1 cellular context compared by ENCODE assay signal in the genomic region with DNA sequence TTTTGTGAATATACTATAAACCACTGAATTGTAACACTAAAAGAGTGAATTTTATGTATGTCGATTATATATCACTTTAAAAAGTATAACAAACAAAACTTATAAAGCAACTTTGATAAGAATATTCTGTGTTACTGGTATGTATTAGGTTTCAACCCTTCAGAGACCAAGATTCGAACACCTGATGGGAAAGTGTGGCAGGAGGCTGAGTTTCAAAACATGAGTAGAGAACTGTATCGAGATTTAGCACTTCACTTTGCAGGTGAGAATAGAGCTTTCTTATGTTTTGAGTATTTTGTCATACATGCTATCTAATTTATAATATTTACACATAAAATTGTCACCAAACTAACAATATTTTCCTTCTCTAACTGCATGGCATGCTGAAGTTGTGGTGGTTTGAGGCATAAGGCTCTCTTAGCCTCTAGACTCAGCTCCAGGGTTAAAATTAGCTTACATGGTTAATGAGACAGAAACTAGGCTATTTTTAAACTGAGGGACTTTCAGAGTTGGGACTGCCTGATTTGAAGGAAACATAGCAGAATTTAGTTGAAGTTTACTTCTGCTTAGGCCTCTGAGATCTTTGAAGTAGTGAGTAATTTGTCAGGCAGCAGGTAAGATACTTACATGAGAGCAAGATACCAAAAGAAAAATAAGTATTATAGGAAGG.
TF ChIP-seq lines count a peak whose summit lies in the region.

No MANE protein-coding gene starts in this region.

TF ChIP-seq in GM12878, 131 proteins besides CTCF, POLR2A, EP300 and RAD21 (continued from another document and continues in another):
- TF ChIP-seq, protein P1, sequence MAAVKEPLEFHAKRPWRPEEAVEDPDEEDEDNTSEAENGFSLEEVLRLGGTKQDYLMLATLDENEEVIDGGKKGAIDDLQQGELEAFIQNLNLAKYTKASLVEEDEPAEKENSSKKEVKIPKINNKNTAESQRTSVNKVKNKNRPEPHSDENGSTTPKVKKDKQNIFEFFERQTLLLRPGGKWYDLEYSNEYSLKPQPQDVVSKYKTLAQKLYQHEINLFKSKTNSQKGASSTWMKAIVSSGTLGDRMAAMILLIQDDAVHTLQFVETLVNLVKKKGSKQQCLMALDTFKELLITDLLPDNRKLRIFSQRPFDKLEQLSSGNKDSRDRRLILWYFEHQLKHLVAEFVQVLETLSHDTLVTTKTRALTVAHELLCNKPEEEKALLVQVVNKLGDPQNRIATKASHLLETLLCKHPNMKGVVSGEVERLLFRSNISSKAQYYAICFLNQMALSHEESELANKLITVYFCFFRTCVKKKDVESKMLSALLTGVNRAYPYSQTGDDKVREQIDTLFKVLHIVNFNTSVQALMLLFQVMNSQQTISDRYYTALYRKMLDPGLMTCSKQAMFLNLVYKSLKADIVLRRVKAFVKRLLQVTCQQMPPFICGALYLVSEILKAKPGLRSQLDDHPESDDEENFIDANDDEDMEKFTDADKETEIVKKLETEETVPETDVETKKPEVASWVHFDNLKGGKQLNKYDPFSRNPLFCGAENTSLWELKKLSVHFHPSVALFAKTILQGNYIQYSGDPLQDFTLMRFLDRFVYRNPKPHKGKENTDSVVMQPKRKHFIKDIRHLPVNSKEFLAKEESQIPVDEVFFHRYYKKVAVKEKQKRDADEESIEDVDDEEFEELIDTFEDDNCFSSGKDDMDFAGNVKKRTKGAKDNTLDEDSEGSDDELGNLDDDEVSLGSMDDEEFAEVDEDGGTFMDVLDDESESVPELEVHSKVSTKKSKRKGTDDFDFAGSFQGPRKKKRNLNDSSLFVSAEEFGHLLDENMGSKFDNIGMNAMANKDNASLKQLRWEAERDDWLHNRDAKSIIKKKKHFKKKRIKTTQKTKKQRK (IDR thresholded peaks at IDR 0.05; ENCODE audit: low read depth, low read length) = no peak
- TF ChIP-seq, protein P2, sequence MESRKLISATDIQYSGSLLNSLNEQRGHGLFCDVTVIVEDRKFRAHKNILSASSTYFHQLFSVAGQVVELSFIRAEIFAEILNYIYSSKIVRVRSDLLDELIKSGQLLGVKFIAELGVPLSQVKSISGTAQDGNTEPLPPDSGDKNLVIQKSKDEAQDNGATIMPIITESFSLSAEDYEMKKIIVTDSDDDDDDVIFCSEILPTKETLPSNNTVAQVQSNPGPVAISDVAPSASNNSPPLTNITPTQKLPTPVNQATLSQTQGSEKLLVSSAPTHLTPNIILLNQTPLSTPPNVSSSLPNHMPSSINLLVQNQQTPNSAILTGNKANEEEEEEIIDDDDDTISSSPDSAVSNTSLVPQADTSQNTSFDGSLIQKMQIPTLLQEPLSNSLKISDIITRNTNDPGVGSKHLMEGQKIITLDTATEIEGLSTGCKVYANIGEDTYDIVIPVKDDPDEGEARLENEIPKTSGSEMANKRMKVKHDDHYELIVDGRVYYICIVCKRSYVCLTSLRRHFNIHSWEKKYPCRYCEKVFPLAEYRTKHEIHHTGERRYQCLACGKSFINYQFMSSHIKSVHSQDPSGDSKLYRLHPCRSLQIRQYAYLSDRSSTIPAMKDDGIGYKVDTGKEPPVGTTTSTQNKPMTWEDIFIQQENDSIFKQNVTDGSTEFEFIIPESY (IDR thresholded peaks at IDR 0.05) = no peak
- TF ChIP-seq POU2F2 (IDR thresholded peaks at IDR 0.05; ENCODE audit: borderline replicate concordance, low read depth, low read length) (no peak), SUPT20H (IDR thresholded peaks at IDR 0.05; ENCODE audit: borderline replicate concordance, control insufficient read depth, low read depth, low read length) (no peak), IRF4 (IDR thresholded peaks at IDR 0.05; ENCODE audit: low read depth, low read length) (no peak), NFIC (IDR thresholded peaks at IDR 0.05; ENCODE audit: low read depth, low read length) (peak; percentile 64), ESRRA (IDR thresholded peaks at IDR 0.05; ENCODE audit: low read length) (no peak), ZNF622 (IDR thresholded peaks at IDR 0.05) (no peak), IKZF2 (IDR thresholded peaks at IDR 0.05) (peak in 1 of 2 experiments; percentile 8; a peak in 2 of 4 replicates), SMAD1 (IDR thresholded peaks at IDR 0.05; ENCODE audit: low read depth, partially characterized antibody) (no peak), TBL1XR1 (IDR thresholded peaks at IDR 0.05; ENCODE audit: low read depth, low read length) (0 out of 2 replicates have a peak, but pooled peaks have one; percentile 40), ASH2L (IDR thresholded peaks at IDR 0.05; ENCODE audit: borderline replicate concordance, low read depth) (no peak), POLR2AphosphoS5 (IDR thresholded peaks at IDR 0.05; ENCODE audit: low read length) (no peak), MEF2B (IDR thresholded peaks at IDR 0.05; ENCODE audit: partially characterized antibody, poor library complexity, severe bottlenecking) (peak; percentile 71), SP1 (IDR thresholded peaks at IDR 0.05; ENCODE audit: low read depth, low read length) (no peak), MEF2A (IDR thresholded peaks at IDR 0.05; ENCODE audit: insufficient read depth, low read depth, low read length) (peak; percentile 96), JUNB (IDR thresholded peaks at IDR 0.05) (no peak), MYB (IDR thresholded peaks at IDR 0.05; ENCODE audit: borderline replicate concordance, low read depth, low read length) (no peak), CEBPB (IDR thresholded peaks at IDR 0.05; ENCODE audit: borderline replicate concordance in 1 of 2, low read depth in 2 of 2, low read length in 2 of 2) (peak in 1 of 2 experiments; percentile 69; a peak in 1 of 4 replicates), CBFB (IDR thresholded peaks at IDR 0.05; ENCODE audit: low read depth) (0 out of 2 replicates have a peak, but pooled peaks have one; percentile 26)
- TF ChIP-seq, protein P3, sequence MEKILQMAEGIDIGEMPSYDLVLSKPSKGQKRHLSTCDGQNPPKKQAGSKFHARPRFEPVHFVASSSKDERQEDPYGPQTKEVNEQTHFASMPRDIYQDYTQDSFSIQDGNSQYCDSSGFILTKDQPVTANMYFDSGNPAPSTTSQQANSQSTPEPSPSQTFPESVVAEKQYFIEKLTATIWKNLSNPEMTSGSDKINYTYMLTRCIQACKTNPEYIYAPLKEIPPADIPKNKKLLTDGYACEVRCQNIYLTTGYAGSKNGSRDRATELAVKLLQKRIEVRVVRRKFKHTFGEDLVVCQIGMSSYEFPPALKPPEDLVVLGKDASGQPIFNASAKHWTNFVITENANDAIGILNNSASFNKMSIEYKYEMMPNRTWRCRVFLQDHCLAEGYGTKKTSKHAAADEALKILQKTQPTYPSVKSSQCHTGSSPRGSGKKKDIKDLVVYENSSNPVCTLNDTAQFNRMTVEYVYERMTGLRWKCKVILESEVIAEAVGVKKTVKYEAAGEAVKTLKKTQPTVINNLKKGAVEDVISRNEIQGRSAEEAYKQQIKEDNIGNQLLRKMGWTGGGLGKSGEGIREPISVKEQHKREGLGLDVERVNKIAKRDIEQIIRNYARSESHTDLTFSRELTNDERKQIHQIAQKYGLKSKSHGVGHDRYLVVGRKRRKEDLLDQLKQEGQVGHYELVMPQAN (conservative IDR thresholded peaks at IDR 0.05) = no peak
- TF ChIP-seq, protein P4, sequence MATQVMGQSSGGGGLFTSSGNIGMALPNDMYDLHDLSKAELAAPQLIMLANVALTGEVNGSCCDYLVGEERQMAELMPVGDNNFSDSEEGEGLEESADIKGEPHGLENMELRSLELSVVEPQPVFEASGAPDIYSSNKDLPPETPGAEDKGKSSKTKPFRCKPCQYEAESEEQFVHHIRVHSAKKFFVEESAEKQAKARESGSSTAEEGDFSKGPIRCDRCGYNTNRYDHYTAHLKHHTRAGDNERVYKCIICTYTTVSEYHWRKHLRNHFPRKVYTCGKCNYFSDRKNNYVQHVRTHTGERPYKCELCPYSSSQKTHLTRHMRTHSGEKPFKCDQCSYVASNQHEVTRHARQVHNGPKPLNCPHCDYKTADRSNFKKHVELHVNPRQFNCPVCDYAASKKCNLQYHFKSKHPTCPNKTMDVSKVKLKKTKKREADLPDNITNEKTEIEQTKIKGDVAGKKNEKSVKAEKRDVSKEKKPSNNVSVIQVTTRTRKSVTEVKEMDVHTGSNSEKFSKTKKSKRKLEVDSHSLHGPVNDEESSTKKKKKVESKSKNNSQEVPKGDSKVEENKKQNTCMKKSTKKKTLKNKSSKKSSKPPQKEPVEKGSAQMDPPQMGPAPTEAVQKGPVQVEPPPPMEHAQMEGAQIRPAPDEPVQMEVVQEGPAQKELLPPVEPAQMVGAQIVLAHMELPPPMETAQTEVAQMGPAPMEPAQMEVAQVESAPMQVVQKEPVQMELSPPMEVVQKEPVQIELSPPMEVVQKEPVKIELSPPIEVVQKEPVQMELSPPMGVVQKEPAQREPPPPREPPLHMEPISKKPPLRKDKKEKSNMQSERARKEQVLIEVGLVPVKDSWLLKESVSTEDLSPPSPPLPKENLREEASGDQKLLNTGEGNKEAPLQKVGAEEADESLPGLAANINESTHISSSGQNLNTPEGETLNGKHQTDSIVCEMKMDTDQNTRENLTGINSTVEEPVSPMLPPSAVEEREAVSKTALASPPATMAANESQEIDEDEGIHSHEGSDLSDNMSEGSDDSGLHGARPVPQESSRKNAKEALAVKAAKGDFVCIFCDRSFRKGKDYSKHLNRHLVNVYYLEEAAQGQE (IDR thresholded peaks at IDR 0.05; ENCODE audit: low read depth, low read length) = no peak
- TF ChIP-seq, protein P5, sequence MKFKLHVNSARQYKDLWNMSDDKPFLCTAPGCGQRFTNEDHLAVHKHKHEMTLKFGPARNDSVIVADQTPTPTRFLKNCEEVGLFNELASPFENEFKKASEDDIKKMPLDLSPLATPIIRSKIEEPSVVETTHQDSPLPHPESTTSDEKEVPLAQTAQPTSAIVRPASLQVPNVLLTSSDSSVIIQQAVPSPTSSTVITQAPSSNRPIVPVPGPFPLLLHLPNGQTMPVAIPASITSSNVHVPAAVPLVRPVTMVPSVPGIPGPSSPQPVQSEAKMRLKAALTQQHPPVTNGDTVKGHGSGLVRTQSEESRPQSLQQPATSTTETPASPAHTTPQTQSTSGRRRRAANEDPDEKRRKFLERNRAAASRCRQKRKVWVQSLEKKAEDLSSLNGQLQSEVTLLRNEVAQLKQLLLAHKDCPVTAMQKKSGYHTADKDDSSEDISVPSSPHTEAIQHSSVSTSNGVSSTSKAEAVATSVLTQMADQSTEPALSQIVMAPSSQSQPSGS (IDR thresholded peaks at IDR 0.05; ENCODE audit: low read length) = peak; percentile 53; the same call in 1 of the 2 replicates
- TF ChIP-seq, protein P6, sequence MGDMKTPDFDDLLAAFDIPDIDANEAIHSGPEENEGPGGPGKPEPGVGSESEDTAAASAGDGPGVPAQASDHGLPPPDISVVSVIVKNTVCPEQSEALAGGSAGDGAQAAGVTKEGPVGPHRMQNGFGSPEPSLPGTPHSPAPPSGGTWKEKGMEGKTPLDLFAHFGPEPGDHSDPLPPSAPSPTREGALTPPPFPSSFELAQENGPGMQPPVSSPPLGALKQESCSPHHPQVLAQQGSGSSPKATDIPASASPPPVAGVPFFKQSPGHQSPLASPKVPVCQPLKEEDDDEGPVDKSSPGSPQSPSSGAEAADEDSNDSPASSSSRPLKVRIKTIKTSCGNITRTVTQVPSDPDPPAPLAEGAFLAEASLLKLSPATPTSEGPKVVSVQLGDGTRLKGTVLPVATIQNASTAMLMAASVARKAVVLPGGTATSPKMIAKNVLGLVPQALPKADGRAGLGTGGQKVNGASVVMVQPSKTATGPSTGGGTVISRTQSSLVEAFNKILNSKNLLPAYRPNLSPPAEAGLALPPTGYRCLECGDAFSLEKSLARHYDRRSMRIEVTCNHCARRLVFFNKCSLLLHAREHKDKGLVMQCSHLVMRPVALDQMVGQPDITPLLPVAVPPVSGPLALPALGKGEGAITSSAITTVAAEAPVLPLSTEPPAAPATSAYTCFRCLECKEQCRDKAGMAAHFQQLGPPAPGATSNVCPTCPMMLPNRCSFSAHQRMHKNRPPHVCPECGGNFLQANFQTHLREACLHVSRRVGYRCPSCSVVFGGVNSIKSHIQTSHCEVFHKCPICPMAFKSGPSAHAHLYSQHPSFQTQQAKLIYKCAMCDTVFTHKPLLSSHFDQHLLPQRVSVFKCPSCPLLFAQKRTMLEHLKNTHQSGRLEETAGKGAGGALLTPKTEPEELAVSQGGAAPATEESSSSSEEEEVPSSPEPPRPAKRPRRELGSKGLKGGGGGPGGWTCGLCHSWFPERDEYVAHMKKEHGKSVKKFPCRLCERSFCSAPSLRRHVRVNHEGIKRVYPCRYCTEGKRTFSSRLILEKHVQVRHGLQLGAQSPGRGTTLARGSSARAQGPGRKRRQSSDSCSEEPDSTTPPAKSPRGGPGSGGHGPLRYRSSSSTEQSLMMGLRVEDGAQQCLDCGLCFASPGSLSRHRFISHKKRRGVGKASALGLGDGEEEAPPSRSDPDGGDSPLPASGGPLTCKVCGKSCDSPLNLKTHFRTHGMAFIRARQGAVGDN (IDR thresholded peaks at IDR 0.05) = no peak
- TF ChIP-seq, protein P7, sequence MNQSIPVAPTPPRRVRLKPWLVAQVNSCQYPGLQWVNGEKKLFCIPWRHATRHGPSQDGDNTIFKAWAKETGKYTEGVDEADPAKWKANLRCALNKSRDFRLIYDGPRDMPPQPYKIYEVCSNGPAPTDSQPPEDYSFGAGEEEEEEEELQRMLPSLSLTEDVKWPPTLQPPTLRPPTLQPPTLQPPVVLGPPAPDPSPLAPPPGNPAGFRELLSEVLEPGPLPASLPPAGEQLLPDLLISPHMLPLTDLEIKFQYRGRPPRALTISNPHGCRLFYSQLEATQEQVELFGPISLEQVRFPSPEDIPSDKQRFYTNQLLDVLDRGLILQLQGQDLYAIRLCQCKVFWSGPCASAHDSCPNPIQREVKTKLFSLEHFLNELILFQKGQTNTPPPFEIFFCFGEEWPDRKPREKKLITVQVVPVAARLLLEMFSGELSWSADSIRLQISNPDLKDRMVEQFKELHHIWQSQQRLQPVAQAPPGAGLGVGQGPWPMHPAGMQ (IDR thresholded peaks at IDR 0.05; ENCODE audit: borderline replicate concordance) = no peak
- TF ChIP-seq, protein P8, sequence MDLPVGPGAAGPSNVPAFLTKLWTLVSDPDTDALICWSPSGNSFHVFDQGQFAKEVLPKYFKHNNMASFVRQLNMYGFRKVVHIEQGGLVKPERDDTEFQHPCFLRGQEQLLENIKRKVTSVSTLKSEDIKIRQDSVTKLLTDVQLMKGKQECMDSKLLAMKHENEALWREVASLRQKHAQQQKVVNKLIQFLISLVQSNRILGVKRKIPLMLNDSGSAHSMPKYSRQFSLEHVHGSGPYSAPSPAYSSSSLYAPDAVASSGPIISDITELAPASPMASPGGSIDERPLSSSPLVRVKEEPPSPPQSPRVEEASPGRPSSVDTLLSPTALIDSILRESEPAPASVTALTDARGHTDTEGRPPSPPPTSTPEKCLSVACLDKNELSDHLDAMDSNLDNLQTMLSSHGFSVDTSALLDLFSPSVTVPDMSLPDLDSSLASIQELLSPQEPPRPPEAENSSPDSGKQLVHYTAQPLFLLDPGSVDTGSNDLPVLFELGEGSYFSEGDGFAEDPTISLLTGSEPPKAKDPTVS (IDR thresholded peaks at IDR 0.05; ENCODE audit: low read depth, low read length) = no peak
- TF ChIP-seq, protein P9, sequence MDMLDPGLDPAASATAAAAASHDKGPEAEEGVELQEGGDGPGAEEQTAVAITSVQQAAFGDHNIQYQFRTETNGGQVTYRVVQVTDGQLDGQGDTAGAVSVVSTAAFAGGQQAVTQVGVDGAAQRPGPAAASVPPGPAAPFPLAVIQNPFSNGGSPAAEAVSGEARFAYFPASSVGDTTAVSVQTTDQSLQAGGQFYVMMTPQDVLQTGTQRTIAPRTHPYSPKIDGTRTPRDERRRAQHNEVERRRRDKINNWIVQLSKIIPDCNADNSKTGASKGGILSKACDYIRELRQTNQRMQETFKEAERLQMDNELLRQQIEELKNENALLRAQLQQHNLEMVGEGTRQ (IDR thresholded peaks at IDR 0.05; ENCODE audit: borderline replicate concordance, low read depth, low read length) = no peak
